In genomic region chr22:39147335-39148023, GRCh38 we compare ENCODE assay signal across 13 cellular contexts. TPM values are rescaled to one million over a fixed set of nuclear protein-coding genes. Genes with fewer than 3 reads are reported as not detected.
DNase-seq lines count a peak whose midpoint lies in the region; ATAC-seq and TF ChIP-seq lines count a peak whose summit lies in the region.
"Had no signal": no experiment of that assay in that cellular context is flagged by ENCODE, and none has a peak within 500 bp of the region (broad histone marks: within the 10 kb centered on the region; RNA-seq: fewer than 3 reads in every experiment).

No MANE protein-coding gene starts in this region.

- H3K27ac ChIP-seq in CD4-positive, alpha-beta T cell (ENCODE audit: low read depth, low read length), result peak overlapping the region; percentile 92
- H3K27ac ChIP-seq in Peyer's patch, result peak overlapping the region; percentile 39 to 93 (median 82)
- H3K27ac ChIP-seq in right atrium auricular region, result peak overlapping the region; percentile 97 to 98
- peak overlapping the region; percentile 94 to 99 (median 98) for H3K27ac ChIP-seq in gastrocnemius medialis
- H3K27ac ChIP-seq: cardiac muscle cell had no signal

- no peaks in the 10 kb centered on the region for H3K9me3 Mint-ChIP-seq in CD4-positive, alpha-beta T cell

- intact Hi-C loops in CD4-positive, alpha-beta T cell (cut with DNase I, micrococcal nuclease), result no loop called here
- intact Hi-C loops in gastrocnemius medialis (cut with DNase I; ENCODE audit: low total_unique reads), result no loop called here
- intact Hi-C loops in head of caudate nucleus (cut with DNase I), result no loop called here

- in situ Hi-C loops in gastrocnemius medialis (cut with MboI; ENCODE audit: low sequenced_read_pairs in 4 of 4), result no loop called here

- no peaks in the 10 kb centered on the region for H3K27me3 ChIP-seq in CD4-positive, alpha-beta T cell (ENCODE audit: control insufficient read depth, insufficient read depth, low read length)
- no peaks in the 10 kb centered on the region for H3K27me3 ChIP-seq in Peyer's patch
- no peaks in the 10 kb centered on the region for H3K27me3 ChIP-seq in right atrium auricular region
- no peaks in the 10 kb centered on the region for H3K27me3 ChIP-seq in gastrocnemius medialis
- H3K27me3 ChIP-seq: cardiac muscle cell, pancreas had no signal

- no peaks in the 10 kb centered on the region for H3K9me3 ChIP-seq in CD4-positive, alpha-beta T cell (ENCODE audit: control insufficient read depth, low read length)
- no peaks in the 10 kb centered on the region for H3K9me3 ChIP-seq in Peyer's patch
- H3K9me3 ChIP-seq in right atrium auricular region, result no peaks in the 10 kb centered on the region
- no peaks in the 10 kb centered on the region for H3K9me3 ChIP-seq in gastrocnemius medialis
- H3K9me3 ChIP-seq: Caco-2, pancreas had no signal

- H3K4me3 Mint-ChIP-seq in CD4-positive, alpha-beta T cell, result peak overlapping the region; percentile 18

- POLR2A ChIA-PET in CD4-positive, alpha-beta T cell (lab: Charles Lee), result interaction anchor here (8.6 kb wide), 1 partner anchor 171 kb away, joined by 156 read pairs; the partner anchor contains the start of gene RPL3

- no peak for ATAC-seq in CD4-positive, alpha-beta T cell (ENCODE audit: poor library complexity)
- ATAC-seq in gastrocnemius medialis (no peak), HG03196 (IDR thresholded peaks at IDR 0.05; ENCODE audit: unreplicated experiment) (no peak)
- ATAC-seq: pancreas had no signal

- TF ChIP-seq CTCF in CD4-positive, alpha-beta T cell (IDR thresholded peaks at IDR 0.05), result no peak
- TF ChIP-seq CTCF in Peyer's patch (IDR thresholded peaks at IDR 0.05) (no peak), right atrium auricular region (IDR thresholded peaks at IDR 0.05) (no peak), gastrocnemius medialis (IDR thresholded peaks at IDR 0.05 in 4 of 5, conservative IDR thresholded peaks at IDR 0.05 in 1 of 5) (no peak), GM10266 (IDR thresholded peaks at IDR 0.05; ENCODE audit: control insufficient read depth, insufficient read depth, low read depth, missing control alignments) (no peak)

- no peak for DNase-seq in CD4-positive, alpha-beta T cell
- DNase-seq in Peyer's patch (peak in 1 of 3 donors; percentile 37), right atrium auricular region (ENCODE audit: low spot score) (no peak), gastrocnemius medialis (no peak), GM10266 (ENCODE audit: extremely low spot score) (no peak), head of caudate nucleus (no peak)
- DNase-seq in stimulated activated CD4-positive, alpha-beta T cell treated with anti-CD3 and anti-CD28 coated beads, Interleukin-4, amount 100 ng/mL, for 1 hour, result no peak
- DNase-seq: IMR-90, NCI-H2029 had no signal

- TF ChIP-seq POLR2A in Peyer's patch (IDR thresholded peaks at IDR 0.05) (no peak), gastrocnemius medialis (IDR thresholded peaks at IDR 0.05) (no peak)

- H3K36me3 ChIP-seq in Peyer's patch, result peaks cover 0 to 5% (median 0%) of the 10 kb centered on the region in 3 donors
- no peaks in the 10 kb centered on the region for H3K36me3 ChIP-seq in right atrium auricular region
- H3K36me3 ChIP-seq in gastrocnemius medialis, result peaks cover 0 to 6% of the 10 kb centered on the region in 2 donors
- H3K36me3 ChIP-seq: cardiac muscle cell, pancreas had no signal

- H3K36me3 Mint-ChIP-seq in CD4-positive, alpha-beta T cell (ENCODE audit: low read depth), result peaks cover 53% of the 10 kb centered on the region

- peak overlapping the region; percentile 100 for H3K27ac Mint-ChIP-seq in CD4-positive, alpha-beta T cell

- H3K4me1 ChIP-seq in Peyer's patch (peaks cover 0 to 55% (median 17%) of the 10 kb centered on the region in 4 donors), right atrium auricular region (peaks cover 0 to 81% of the 10 kb centered on the region in 2 donors), gastrocnemius medialis (peaks cover 52 to 56% of the 10 kb centered on the region in 2 donors)

- peaks cover 64% of the 10 kb centered on the region for H3K4me1 Mint-ChIP-seq in CD4-positive, alpha-beta T cell (ENCODE audit: low read depth)

- CTCF ChIA-PET in CD4-positive, alpha-beta T cell (lab: Charles Lee), result no interaction called here

- no peaks in the 10 kb centered on the region for H3K27me3 Mint-ChIP-seq in CD4-positive, alpha-beta T cell

- no peak overlapping the region for H3K4me3 ChIP-seq in Peyer's patch
- no peak overlapping the region for H3K4me3 ChIP-seq in right atrium auricular region
- H3K4me3 ChIP-seq in gastrocnemius medialis, result no peak overlapping the region
- H3K4me3 ChIP-seq: cardiac muscle cell, pancreas had no signal

RNA-seq across cellular contexts. Expression of gene CBX7, which starts 5.0 kb away (rescaled TPM):
- total RNA-seq in CD4-positive, alpha-beta T cell, result 10 to 100 TPM; 48.6 to 49.1 TPM
- total RNA-seq in Peyer's patch (10 to 100 TPM; 41.2 to 58.6 (median 53.2) TPM), right atrium auricular region (100 to 1,000 TPM in 1 of 2 donors, 10 to 100 TPM in 1; 62.0 to 111 TPM), gastrocnemius medialis (10 to 100 TPM; 52.4 to 78.1 (median 62.3) TPM)

RNA-seq across cellular contexts. Expression of gene APOBEC3H, which starts 50.4 kb away (rescaled TPM):
- total RNA-seq in CD4-positive, alpha-beta T cell, result under 1 TPM; 0.67 to 0.85 TPM
- total RNA-seq in Peyer's patch (not detected), right atrium auricular region (1 to 10 TPM in 1 of 2 donors, not detected in 1; 1.3 TPM), gastrocnemius medialis (not detected)
- total RNA-seq: Caco-2 had no signal
